Comparison of ENCODE assay signal across 18 cellular contexts in genomic region chr1:205235921-205236320, GRCh38.
"Had no signal": no experiment of that assay in that cellular context is flagged by ENCODE, and none has a peak within 500 bp of the region (broad histone marks: within the 10 kb centered on the region; RNA-seq: fewer than 3 reads in every experiment).

No MANE protein-coding gene starts in this region.

- H3K36me3 Mint-ChIP-seq: naive B cell had no signal

- H3K27me3 ChIP-seq: SJCRH30, spleen, tibial nerve had no signal

- H3K4me3 Mint-ChIP-seq: activated CD8-positive, alpha-beta T cell treated with anti-CD3 and anti-CD28 coated beads, Interleukin-2, amount 10 ng/mL, durations not matched to agents 7 days and 5 days; naive B cell had no signal

- H3K9me3 Mint-ChIP-seq: activated naive CD4-positive, alpha-beta T cell treated with anti-CD3 and anti-CD28 coated beads, Interleukin-2, amount 50 U/mL, for 72 hours; naive B cell had no signal

- ATAC-seq: activated CD8-positive, alpha-beta T cell treated with anti-CD3 and anti-CD28 coated beads, Interleukin-2, amount 10 ng/mL, durations not matched to agents 7 days and 5 days; activated naive CD4-positive, alpha-beta T cell treated with anti-CD3 and anti-CD28 coated beads, Interleukin-2, amount 50 U/mL, for 72 hours; lower lobe of right lung; mucosa of descending colon had no signal

- H3K36me3 ChIP-seq: lower lobe of right lung, SJCRH30, spleen, tibial nerve had no signal

- DNase-seq: activated CD4-positive, alpha-beta T cell treated with anti-CD3 and anti-CD28 coated beads for 48 hours; activated CD8-positive, alpha-beta T cell treated with anti-CD3 and anti-CD28 coated beads, Interleukin-2, amount 10 ng/mL, durations not matched to agents 7 days and 5 days; activated gamma-delta T cell; effector CD8-positive, alpha-beta T cell; foreskin fibroblast; lower lobe of right lung; mesendoderm; mucosa of descending colon; naive B cell; nucleus accumbens; retina; SJCRH30; spleen; stimulated activated CD4-positive, alpha-beta T cell treated with anti-CD3 and anti-CD28 coated beads, Interleukin-4, amount 100 ng/mL, for 1 hour; stimulated activated naive CD4-positive, alpha-beta T cell; T-helper 1 cell had no signal

- H3K4me3 ChIP-seq: lower lobe of right lung, mucosa of descending colon, SJCRH30, spleen, tibial nerve had no signal

- H3K9me3 ChIP-seq: lower lobe of right lung, mucosa of descending colon, SJCRH30, spleen, tibial nerve had no signal

- H3K27ac ChIP-seq: lower lobe of right lung, SJCRH30, spleen, tibial nerve had no signal

- H3K27ac Mint-ChIP-seq: activated CD8-positive, alpha-beta T cell treated with anti-CD3 and anti-CD28 coated beads, Interleukin-2, amount 10 ng/mL, durations not matched to agents 7 days and 5 days; naive B cell had no signal
